Comparison of ENCODE assay signal across 8 cellular contexts in the genomic region with DNA sequence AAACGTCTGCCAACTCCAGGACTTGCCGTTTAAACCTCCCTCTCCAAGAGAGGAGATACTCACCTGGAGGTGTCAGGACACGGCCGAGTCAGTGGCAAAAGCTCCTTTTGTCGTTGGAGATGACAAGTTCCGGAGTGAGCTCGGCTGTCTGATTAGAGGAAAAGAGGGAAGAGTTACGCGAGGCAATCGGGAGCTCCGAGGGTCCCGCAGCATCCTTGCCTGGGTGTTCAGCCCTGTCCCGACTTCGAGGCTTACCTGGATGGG.
DNase-seq lines count a peak whose midpoint lies in the region; ATAC-seq and TF ChIP-seq lines count a peak whose summit lies in the region.

No MANE protein-coding gene starts in this region.

- TF ChIP-seq CTCF in HEK293 (tag by site-specific recombination; IDR thresholded peaks at IDR 0.05) (no peak), VCaP (conservative IDR thresholded peaks at IDR 0.05) (no peak), foreskin fibroblast (IDR thresholded peaks at IDR 0.05; ENCODE audit: low read depth, low read length) (no peak)

- H3K9me3 ChIP-seq in HEK293 (ENCODE audit: control insufficient read depth, insufficient read depth, low read depth, low read length) = no peaks in the 10 kb centered on the region

- CTCF ChIA-PET in HEK293 (lab: Yijun Ruan, JAX) = interaction anchor here (0.7 to 3.6 kb wide), 7 partner anchors 14 to 99 kb away, joined by 3 to 36 read pairs (median 3); no protein-coding TSS in a partner anchor

- no peak for DNase-seq in foreskin fibroblast
- DNase-seq in NCI-H2081 (lab: John Stamatoyannopoulos, UW) = no peak
- no peak for DNase-seq in nucleus accumbens (lab: John Stamatoyannopoulos, UW)
- DNase-seq in AG20443 (ENCODE audit: low spot score) = no peak

- ATAC-seq in GM18873 (IDR thresholded peaks at IDR 0.05; ENCODE audit: low FRiP score, unreplicated experiment) = no peak

- peak overlapping the region; percentile 68 for H3K4me3 ChIP-seq in HEK293 (ENCODE audit: low read depth, low read length)
- H3K4me3 ChIP-seq in foreskin fibroblast (ENCODE audit: low read depth in 1 of 2, low read length in 2 of 2) = peak overlapping the region; percentile 69 to 91
- H3K4me3 ChIP-seq in skin epidermis = peak overlapping the region; percentile 61 to 83 (median 74)

- H3K36me3 ChIP-seq in HEK293 (ENCODE audit: control insufficient read depth in 2 of 2, insufficient read depth in 1 of 2, low read length in 2 of 2) = peaks cover 0 to 27% of the 10 kb centered on the region in 2 experiments; a peak in 1 of 3 replicates

- peak overlapping the region; percentile 97 for H3K27ac ChIP-seq in HEK293 (ENCODE audit: extremely low read depth, low read depth, low read length)
- H3K27ac ChIP-seq in VCaP = peak overlapping the region; percentile 95
- H3K27ac ChIP-seq in skin epidermis = peak overlapping the region in 20 of 21 experiments; percentile 74 to 99 (median 88)

- POLR2A ChIA-PET in HEK293 (lab: Yijun Ruan, JAX) = interaction anchor here (0.5 to 7.0 kb wide), 30 partner anchors 8 to 222 kb away, joined by 3 to 60 read pairs (median 6); a partner anchor contains a TSS

- H3K4me1 ChIP-seq in HEK293 (ENCODE audit: control insufficient read depth, insufficient read depth, low read length) = peaks cover 41% of the 10 kb centered on the region

TF ChIP-seq in HEK293, 187 proteins besides CTCF, POLR2A, EP300 and RAD21:
- TF ChIP-seq TRIM28 (IDR thresholded peaks at IDR 0.05; ENCODE audit: borderline replicate concordance, low read length) = no peak
- no peak for TF ChIP-seq ZNF23 (tag by site-specific recombination; IDR thresholded peaks at IDR 0.05; ENCODE audit: borderline replicate concordance)
- TF ChIP-seq, protein P1, sequence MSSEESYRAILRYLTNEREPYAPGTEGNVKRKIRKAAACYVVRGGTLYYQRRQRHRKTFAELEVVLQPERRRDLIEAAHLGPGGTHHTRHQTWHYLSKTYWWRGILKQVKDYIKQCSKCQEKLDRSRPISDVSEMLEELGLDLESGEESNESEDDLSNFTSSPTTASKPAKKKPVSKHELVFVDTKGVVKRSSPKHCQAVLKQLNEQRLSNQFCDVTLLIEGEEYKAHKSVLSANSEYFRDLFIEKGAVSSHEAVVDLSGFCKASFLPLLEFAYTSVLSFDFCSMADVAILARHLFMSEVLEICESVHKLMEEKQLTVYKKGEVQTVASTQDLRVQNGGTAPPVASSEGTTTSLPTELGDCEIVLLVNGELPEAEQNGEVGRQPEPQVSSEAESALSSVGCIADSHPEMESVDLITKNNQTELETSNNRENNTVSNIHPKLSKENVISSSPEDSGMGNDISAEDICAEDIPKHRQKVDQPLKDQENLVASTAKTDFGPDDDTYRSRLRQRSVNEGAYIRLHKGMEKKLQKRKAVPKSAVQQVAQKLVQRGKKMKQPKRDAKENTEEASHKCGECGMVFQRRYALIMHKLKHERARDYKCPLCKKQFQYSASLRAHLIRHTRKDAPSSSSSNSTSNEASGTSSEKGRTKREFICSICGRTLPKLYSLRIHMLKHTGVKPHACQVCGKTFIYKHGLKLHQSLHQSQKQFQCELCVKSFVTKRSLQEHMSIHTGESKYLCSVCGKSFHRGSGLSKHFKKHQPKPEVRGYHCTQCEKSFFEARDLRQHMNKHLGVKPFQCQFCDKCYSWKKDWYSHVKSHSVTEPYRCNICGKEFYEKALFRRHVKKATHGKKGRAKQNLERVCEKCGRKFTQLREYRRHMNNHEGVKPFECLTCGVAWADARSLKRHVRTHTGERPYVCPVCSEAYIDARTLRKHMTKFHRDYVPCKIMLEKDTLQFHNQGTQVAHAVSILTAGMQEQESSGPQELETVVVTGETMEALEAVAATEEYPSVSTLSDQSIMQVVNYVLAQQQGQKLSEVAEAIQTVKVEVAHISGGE (tag by site-specific recombination; conservative IDR thresholded peaks at IDR 0.05; ENCODE audit: low read depth) = no peak
- no peak for TF ChIP-seq ZBTB20 (tag by site-specific recombination; IDR thresholded peaks at IDR 0.05)
- peak; percentile 78 for TF ChIP-seq ZBTB17 (tag by site-specific recombination; IDR thresholded peaks at IDR 0.05)
- TF ChIP-seq ZNF48 (tag by site-specific recombination; IDR thresholded peaks at IDR 0.05) = no peak
- TF ChIP-seq ZNF239 (tag by site-specific recombination; IDR thresholded peaks at IDR 0.05) = no peak
- TF ChIP-seq ZNF473 (tag by site-specific recombination; IDR thresholded peaks at IDR 0.05) = no peak
- no peak for TF ChIP-seq MYNN (tag by site-specific recombination; IDR thresholded peaks at IDR 0.05; ENCODE audit: borderline replicate concordance)
- peak; percentile 41; the same call in 1 of the 2 replicates for TF ChIP-seq ZNF366 (tag by site-specific recombination; conservative IDR thresholded peaks at IDR 0.05)
TF ChIP-seq in HEK293: peak in this region for 2.
